9 cellular contexts compared by ENCODE assay signal in the genomic region with DNA sequence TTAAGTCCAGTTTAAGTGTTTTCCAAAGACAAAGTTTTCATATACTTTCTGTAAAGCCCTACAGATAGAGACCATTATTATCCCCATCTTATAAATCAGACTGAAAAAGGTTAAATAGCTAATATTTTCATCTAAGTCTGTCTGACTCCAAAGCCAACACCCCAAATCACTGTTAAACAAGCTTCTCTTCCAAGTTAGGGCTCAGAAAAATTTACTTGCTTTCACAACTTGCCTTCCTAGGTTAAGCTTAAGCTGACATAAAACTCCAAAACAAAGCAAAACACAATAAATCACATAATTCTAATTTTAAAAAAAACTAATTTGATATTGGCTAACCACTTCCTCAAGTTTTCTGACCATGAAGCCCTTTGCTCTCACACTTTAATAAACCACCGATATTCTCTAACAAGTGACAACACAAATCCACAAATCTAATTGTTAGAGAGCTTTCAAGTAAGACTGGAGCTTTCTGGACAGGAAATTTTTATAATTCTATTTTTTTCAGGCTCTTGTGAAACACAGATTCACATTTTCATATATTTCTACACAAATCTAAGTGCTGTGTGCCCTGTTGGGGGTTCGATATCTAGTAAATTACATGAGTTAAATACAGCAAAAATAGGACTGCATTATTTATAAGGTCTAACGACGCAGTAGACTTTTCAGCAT. TPM values are rescaled to one million over a fixed set of nuclear protein-coding genes. Genes with fewer than 3 reads are reported as not detected.
A peak's percentile ranks its signal among the peaks of the same experiment; 100 is the strongest.
DNase-seq lines count a peak whose midpoint lies in the region; ATAC-seq and TF ChIP-seq lines count a peak whose summit lies in the region.
"Had no signal": no experiment of that assay in that cellular context is flagged by ENCODE, and none has a peak within 500 bp of the region (broad histone marks: within the 10 kb centered on the region; RNA-seq: fewer than 3 reads in every experiment).

No MANE protein-coding gene starts in this region.

- TF ChIP-seq CTCF in AG04449 (IDR thresholded peaks at IDR 0.05; ENCODE audit: insufficient read depth, low read length, missing control alignments) (no peak), PC-3 (conservative IDR thresholded peaks at IDR 0.05; ENCODE audit: low read depth, low read length) (no peak), omental fat pad (IDR thresholded peaks at IDR 0.05) (no peak)

- peak overlapping the region; percentile 88 for H2AFZ ChIP-seq in PC-3 (ENCODE audit: low read length)
- peak overlapping the region; percentile 98 for H2AFZ ChIP-seq in neuronal stem cell (ENCODE audit: low read length)

- no peak for ATAC-seq in PC-3
- no peak for ATAC-seq in omental fat pad (ENCODE audit: low FRiP score)

- no peak for DNase-seq in AG04449 (ENCODE audit: low read depth, low spot score)
- DNase-seq in PC-3, result peak; percentile 29
- DNase-seq in epithelial cell of prostate (ENCODE audit: low read depth, low spot score), result no peak
- DNase-seq in neuronal stem cell (ENCODE audit: low spot score), result no peak
- no peak for DNase-seq in DMS53 treated with DMSO at 0.1 percent for 48 hours (lab: John Stamatoyannopoulos, UW; ENCODE audit: unreplicated experiment)
- no peak for DNase-seq in activated effector memory CD4-positive, alpha-beta T cell treated with anti-CD3 and anti-CD28 coated beads, Interleukin-2, amount 50 U/mL, for 16 hours
- DNase-seq in omental fat pad (ENCODE audit: low spot score), result no peak
- no peak for DNase-seq in hepatic stellate cell (ENCODE audit: low spot score)
- DNase-seq: activated CD4-positive, alpha-beta T cell treated with anti-CD3 and anti-CD28 coated beads for 1 hour had no signal

- H3K79me2 ChIP-seq in PC-3 (ENCODE audit: low read length), result peaks cover 65% of the 10 kb centered on the region

- H3K79me1 ChIP-seq in neuronal stem cell (ENCODE audit: low read depth, low read length), result no peaks in the 10 kb centered on the region

- peak overlapping the region; percentile 93 for H3K4me2 ChIP-seq in PC-3 (ENCODE audit: low read length)
- H3K4me2 ChIP-seq in neuronal stem cell (ENCODE audit: insufficient read depth, low read length, poor library complexity, severe bottlenecking), result no peak overlapping the region

- H3K36me3 ChIP-seq in PC-3 (ENCODE audit: low read depth, low read length) (peaks cover 8% of the 10 kb centered on the region; the same call in 1 of the 2 replicates), neuronal stem cell (replicated peaks in 1 of 2; ENCODE audit: control insufficient read depth in 2 of 2, insufficient read depth in 2 of 2, low read length in 2 of 2) (peaks cover 0 to 5% of the 10 kb centered on the region in 2 donors)

- no peak overlapping the region for H2BK5ac ChIP-seq in neuronal stem cell (ENCODE audit: low read length)

- peak overlapping the region; percentile 81 for H3K27ac ChIP-seq in PC-3 (ENCODE audit: low read length)
- peak overlapping the region; percentile 83 for H3K27ac ChIP-seq in epithelial cell of prostate
- no peak overlapping the region for H3K27ac ChIP-seq in neuronal stem cell (replicated peaks; ENCODE audit: low read length)

- CTCF ChIA-PET in AG04449 (lab: Yijun Ruan, JAX) (interaction anchor here (0.9 to 5.6 kb wide), 11 partner anchors 9 to 296 kb away, joined by 3 to 30 read pairs (median 4); no protein-coding TSS in a partner anchor), PC-3 (lab: Charles Lee) (interaction anchor here (0.6 to 1.1 kb wide), 3 partner anchors 60 to 89 kb away, joined by 3 to 13 read pairs (median 4); no protein-coding TSS in a partner anchor)

- no TSS peak for BruUV-seq in PC-3 (replicated peaks; lab: Mats Ljungman, UMichigan)

- H2AK5ac ChIP-seq in neuronal stem cell (ENCODE audit: low read depth, low read length), result no peak overlapping the region

- no peaks in the 10 kb centered on the region for H3K9me2 ChIP-seq in PC-3 (replicated peaks; ENCODE audit: low read length)

- no peaks in the 10 kb centered on the region for H3K27me3 ChIP-seq in PC-3 (ENCODE audit: low read length)
- H3K27me3 ChIP-seq in neuronal stem cell (ENCODE audit: control insufficient read depth in 3 of 3, insufficient read depth in 3 of 3, low read depth in 1 of 3, low read length in 3 of 3), result peaks cover 0 to 16% (median 0%) of the 10 kb centered on the region in 3 experiments

- POLR2A ChIA-PET in AG04449 (lab: Yijun Ruan, JAX), result interaction anchor here (0.6 to 1.3 kb wide), 2 partner anchors 65 to 300 kb away, joined by 3 to 4 read pairs; no protein-coding TSS in a partner anchor
- POLR2A ChIA-PET in PC-3 (lab: Charles Lee; ENCODE audit: unreplicated experiment), result interaction anchor here (0.5 to 1.1 kb wide), 5 partner anchors 20 to 219 kb away, joined by 3 to 13 read pairs (median 7); a partner anchor contains a TSS

- no peak overlapping the region for H2BK120ac ChIP-seq in neuronal stem cell (ENCODE audit: low read depth, low read length)

- H3K4me1 ChIP-seq in PC-3 (ENCODE audit: insufficient read depth, low read length), result peaks cover 21% of the 10 kb centered on the region
- H3K4me1 ChIP-seq in neuronal stem cell (ENCODE audit: control insufficient read depth in 2 of 2, insufficient read depth in 1 of 2, low read depth in 1 of 2, low read length in 2 of 2), result peaks cover 0 to 6% of the 10 kb centered on the region in 2 donors

- no peak overlapping the region for H3K23ac ChIP-seq in neuronal stem cell (ENCODE audit: low read depth, low read length, poor library complexity)

- no peak overlapping the region for H2BK12ac ChIP-seq in neuronal stem cell (ENCODE audit: low read length)

- no peak overlapping the region for H3K4ac ChIP-seq in neuronal stem cell (ENCODE audit: low read length)

- H4K20me1 ChIP-seq in PC-3 (ENCODE audit: low read length), result no peaks in the 10 kb centered on the region

- H3K9me3 ChIP-seq in PC-3 (ENCODE audit: low read length) (no peaks in the 10 kb centered on the region), neuronal stem cell (replicated peaks in 1 of 2; ENCODE audit: control insufficient read depth in 2 of 2, insufficient read depth in 1 of 2, low read depth in 1 of 2, low read length in 2 of 2) (no peaks in the 10 kb centered on the region)

- H3K9ac ChIP-seq in PC-3 (ENCODE audit: low read length), result peak overlapping the region; percentile 86
- no peak overlapping the region for H3K9ac ChIP-seq in neuronal stem cell (ENCODE audit: low read depth, low read length, poor library complexity)

- intact Hi-C loops in PC-3 (cut with micrococcal nuclease), result loop anchor here (5.0 kb wide), 3 partner anchors 274 to 551 kb away; no protein-coding TSS in a partner anchor

- H3K18ac ChIP-seq in neuronal stem cell (ENCODE audit: low read length), result no peak overlapping the region

- no CpG with 5 or more reads among the region's 4 CpGs for WGBS in neuronal stem cell (ENCODE audit: extremely low coverage in 2 of 2, insufficient read length in 2 of 2, insufficient replicate concordance in 1 of 2), 2 donors

- H2BK15ac ChIP-seq in neuronal stem cell (ENCODE audit: low read length), result no peak overlapping the region

- H3K4me3 ChIP-seq in AG04449 (ENCODE audit: low read depth, low read length), result peak overlapping the region; percentile 80
- peak overlapping the region; percentile 84 for H3K4me3 ChIP-seq in PC-3 (ENCODE audit: low read length)
- peak overlapping the region in 1 of 2 donors; percentile 62 for H3K4me3 ChIP-seq in neuronal stem cell (ENCODE audit: low read length in 2 of 2)

- no peak overlapping the region for H3K14ac ChIP-seq in neuronal stem cell (ENCODE audit: low read length)

- no peak overlapping the region for H4K91ac ChIP-seq in neuronal stem cell (ENCODE audit: low read depth, low read length, poor library complexity)

- no peaks in the 10 kb centered on the region for H3F3A ChIP-seq in PC-3 (ENCODE audit: low read length, unreplicated experiment)

- no peak overlapping the region for H4K8ac ChIP-seq in neuronal stem cell (ENCODE audit: low read depth, low read length)

RNA-seq across cellular contexts. Expression of a gene that starts 2.2 kb away (rescaled TPM):
- total RNA-seq in PC-3 (2014; rRNA removed) (54.1 and 66.1 TPM in 2 replicates), omental fat pad (100 to 1,000 TPM in 2 of 4 donors, 10 to 100 TPM in 2; 77.0 to 117 (median 94.5) TPM)
- polyA plus RNA-seq in neuronal stem cell (2013, experiment 1 of 2), result 14.5 TPM
- polyA plus RNA-seq in neuronal stem cell (2013, experiment 2 of 2), result 15.0 TPM
